In genomic region chr1:147098338-147098973, GRCh38 we compare ENCODE assay signal across 8 cellular contexts.
A peak's percentile ranks its signal among the peaks of the same experiment; 100 is the strongest.
DNase-seq lines count a peak whose midpoint lies in the region; FAIRE-seq and TF ChIP-seq lines count a peak whose summit lies in the region.
"Not testable (repeated sequence)": the region's sequence is repeated elsewhere in the genome, so short reads cannot be mapped to it uniquely, and the experiment has no call there.

No MANE protein-coding gene starts in this region.

- H2BK5ac ChIP-seq in H1 (ENCODE audit: low read depth, low read length): not testable (repeated sequence)

- not testable (repeated sequence) for H4K91ac ChIP-seq in H1 (replicated peaks; ENCODE audit: insufficient read length, low read length)

- not testable (repeated sequence) for TF ChIP-seq EP300 in H1 (IDR thresholded peaks at IDR 0.05; ENCODE audit: borderline replicate concordance in 1 of 2, low read depth in 2 of 2, low read length in 2 of 2)

- H3K79me1 ChIP-seq in H1 (ENCODE audit: low read depth, low read length): not testable (repeated sequence)

- H3K18ac ChIP-seq in H1 (ENCODE audit: extremely low read depth, low read length): not testable (repeated sequence)

- H3K9me2 ChIP-seq in MM.1S (replicated peaks; ENCODE audit: insufficient read depth, low read length): not testable (repeated sequence)

- not testable (repeated sequence) for H4K20me1 ChIP-seq in MM.1S (ENCODE audit: insufficient read depth, low read length); OCI-LY3 (ENCODE audit: insufficient read depth, low read length); H1 (replicated peaks in 1 of 2; ENCODE audit: control insufficient read depth in 1 of 2, insufficient read depth in 2 of 2, low read length in 2 of 2); keratinocyte (ENCODE audit: control insufficient read depth, extremely low read depth, insufficient read depth, low read length)

- not testable (repeated sequence) for H3K4me1 Mint-ChIP-seq in progenitor cell of endocrine pancreas (ENCODE audit: low read depth)

- H3K36me3 ChIP-seq in MM.1S (replicated peaks; ENCODE audit: insufficient read depth, low read length); OCI-LY3 (replicated peaks; ENCODE audit: low read depth, low read length); H1 (ENCODE audit: control insufficient read depth in 2 of 4, insufficient read depth in 4 of 4, low read length in 3 of 4); keratinocyte (ENCODE audit: control insufficient read depth in 2 of 2, extremely low read depth in 1 of 2, insufficient read depth in 2 of 2, low read length in 2 of 2): not testable (repeated sequence)

- not testable (repeated sequence) for H2BK20ac ChIP-seq in H1 (ENCODE audit: low read length)

- WGBS in H1 (ENCODE audit: extremely low coverage in 1 of 2, insufficient coverage in 1 of 2, insufficient read length in 1 of 2, insufficient replicate concordance in 2 of 2, low coverage in 1 of 2, low lambda C conversion rate in 2 of 2, missing lambda C conversion rate in 1 of 2), 2 experiments: 73% methylated on average over 11 of the region's 11 CpGs; no CpG with 5 or more reads in 1 of the 2 experiments

- H3K27me3 ChIP-seq in MM.1S (replicated peaks; ENCODE audit: insufficient read depth, low read length); OCI-LY3 (ENCODE audit: low read depth, low read length); H1 (replicated peaks in 1 of 4; ENCODE audit: control insufficient read depth in 3 of 4, extremely low read depth in 1 of 4, insufficient read depth in 3 of 4, low read length in 3 of 4); keratinocyte (ENCODE audit: control insufficient read depth, extremely low read depth, insufficient read depth, low read length): not testable (repeated sequence)

- not testable (repeated sequence) for H3K4me3 ChIP-seq in AG10803 (ENCODE audit: low read length); GM12865 (ENCODE audit: low read depth, low read length); MM.1S (ENCODE audit: low read length); OCI-LY3 (ENCODE audit: low read length); H1 (ENCODE audit: extremely low read depth in 1 of 4, insufficient read depth in 2 of 4, low read depth in 3 of 4, low read length in 4 of 4); keratinocyte (ENCODE audit: control insufficient read depth in 2 of 3, extremely low read depth in 1 of 3, insufficient read depth in 2 of 3, low read depth in 1 of 3, low read length in 3 of 3)

- H3K9ac ChIP-seq in MM.1S (ENCODE audit: low read length); OCI-LY3 (ENCODE audit: low read length); H1 (replicated peaks in 1 of 4; ENCODE audit: extremely low read depth in 1 of 4, low read depth in 3 of 4, low read length in 3 of 4); keratinocyte (ENCODE audit: control insufficient read depth, extremely low read depth, insufficient read depth, low read length): not testable (repeated sequence)

- H3K4ac ChIP-seq in H1 (replicated peaks; ENCODE audit: insufficient read length, low read depth, low read length): not testable (repeated sequence)

- not testable (repeated sequence) for H3F3A ChIP-seq in MM.1S (ENCODE audit: insufficient read depth, low read length)

- not testable (repeated sequence) for H3K27ac Mint-ChIP-seq in progenitor cell of endocrine pancreas

- peak; percentile 48 for TF ChIP-seq CTCF in AG10803 (conservative IDR thresholded peaks at IDR 0.05; ENCODE audit: low read length)
- TF ChIP-seq CTCF in GM12865 (IDR thresholded peaks at IDR 0.05; ENCODE audit: insufficient read depth, low read depth, low read length, missing control alignments): peak; percentile 46
- peak; percentile 45 for TF ChIP-seq CTCF in MM.1S (IDR thresholded peaks at IDR 0.05; ENCODE audit: low read length)
- TF ChIP-seq CTCF in OCI-LY3 (IDR thresholded peaks at IDR 0.05; ENCODE audit: low read depth, low read length): peak; percentile 50
- peak; percentile 40 to 59 (median 50) for TF ChIP-seq CTCF in H1 (IDR thresholded peaks at IDR 0.05; ENCODE audit: control extremely low read depth in 1 of 3, insufficient read depth in 1 of 3, low read depth in 1 of 3, low read length in 3 of 3)
- peak; percentile 31 to 46 (median 40) for TF ChIP-seq CTCF in keratinocyte (optimal IDR thresholded peaks at IDR 0.05 in 1 of 3, IDR thresholded peaks at IDR 0.05 in 1 of 3, conservative IDR thresholded peaks at IDR 0.05 in 1 of 3; ENCODE audit: extremely low read depth in 1 of 3, insufficient read depth in 2 of 3, low read length in 3 of 3)
- TF ChIP-seq CTCF in progenitor cell of endocrine pancreas (IDR thresholded peaks at IDR 0.05; ENCODE audit: unreplicated experiment): peak; percentile 44

- not testable (repeated sequence) for H3K9me3 Mint-ChIP-seq in progenitor cell of endocrine pancreas (ENCODE audit: low read depth)

- TF ChIP-seq POLR2A in H1 (IDR thresholded peaks at IDR 0.05; ENCODE audit: control extremely low read depth in 1 of 2, low read depth in 2 of 2, low read length in 2 of 2): not testable (repeated sequence)

- not testable (repeated sequence) for H2BK15ac ChIP-seq in H1 (ENCODE audit: low read length)

- not testable (repeated sequence) for H3K14ac ChIP-seq in H1 (ENCODE audit: insufficient read length)

- not testable (repeated sequence) for H3K56ac ChIP-seq in H1 (replicated peaks; ENCODE audit: insufficient read length, low read depth, low read length)

- not testable (repeated sequence) for FAIRE-seq in H1 (lab: Jason Lieb, UNC); keratinocyte (lab: Jason Lieb, UNC)

- not testable (repeated sequence) for H3K23me2 ChIP-seq in H1 (ENCODE audit: low read depth, low read length)

- not testable (repeated sequence) for H3K23ac ChIP-seq in H1 (ENCODE audit: insufficient read length)

- CTCF ChIA-PET in H1 (lab: Charles Lee; ENCODE audit: partially characterized antibody): interaction anchor here (1.9 to 2.1 kb wide), 2 partner anchors 10 to 14 kb away, joined by 4 to 7 read pairs; no protein-coding TSS in a partner anchor

- H3K36me3 Mint-ChIP-seq in progenitor cell of endocrine pancreas (ENCODE audit: insufficient read depth): not testable (repeated sequence)

- H3K9me1 ChIP-seq in keratinocyte (ENCODE audit: control insufficient read depth, extremely low read depth, insufficient read depth, low read length): not testable (repeated sequence)

- not testable (repeated sequence) for H3K4me2 ChIP-seq in MM.1S (ENCODE audit: low read depth, low read length); OCI-LY3 (ENCODE audit: low read length); H1 (ENCODE audit: insufficient read depth in 1 of 2, low read depth in 2 of 2, low read length in 2 of 2); keratinocyte (ENCODE audit: control insufficient read depth, extremely low read depth, insufficient read depth, low read depth, low read length)

- DNase-seq in AG10803 (ENCODE audit: low read depth) (peak; percentile 16), GM12865 (ENCODE audit: low read depth) (peak; percentile 21), MM.1S (peak; percentile 50), H1 (ENCODE audit: low read depth in 1 of 2, low spot score in 2 of 2) (peak in 1 of 2 experiments; percentile 79)
- DNase-seq in activated CD4-positive, alpha-beta T cell treated with anti-CD3 and anti-CD28 coated beads for 48 hours: peak; percentile 28
- not testable (repeated sequence) for DNase-seq in keratinocyte (ENCODE audit: low read depth, low spot score); progenitor cell of endocrine pancreas (ENCODE audit: low spot score, unreplicated experiment)

- H2BK120ac ChIP-seq in H1 (replicated peaks; ENCODE audit: low read depth, low read length): not testable (repeated sequence)

- not testable (repeated sequence) for H3K4me3 Mint-ChIP-seq in progenitor cell of endocrine pancreas (ENCODE audit: low read depth)

- H2AFZ ChIP-seq in MM.1S (ENCODE audit: low read length); OCI-LY3 (ENCODE audit: low read depth, low read length); H1 (ENCODE audit: low read length); keratinocyte (ENCODE audit: control insufficient read depth, low read length): not testable (repeated sequence)

- not testable (repeated sequence) for H4K8ac ChIP-seq in H1 (ENCODE audit: extremely low read depth, insufficient read depth, low read length)

- POLR2A ChIA-PET in H1 (lab: Charles Lee; ENCODE audit: partially characterized antibody): interaction anchor here (7.4 kb wide), 1 partner anchor 14 kb away, joined by 47 read pairs; no protein-coding TSS in a partner anchor

- not testable (repeated sequence) for H4K5ac ChIP-seq in H1 (ENCODE audit: insufficient read length, low read depth, low read length)

- not testable (repeated sequence) for H3K79me2 ChIP-seq in MM.1S (ENCODE audit: low read length); OCI-LY3 (ENCODE audit: low read length); H1 (ENCODE audit: control insufficient read depth in 1 of 2, insufficient read depth in 2 of 2, low read length in 2 of 2); keratinocyte (ENCODE audit: control insufficient read depth, insufficient read depth, low read length)

- not testable (repeated sequence) for H3K4me1 ChIP-seq in MM.1S (ENCODE audit: low read length); OCI-LY3 (ENCODE audit: low read length); H1 (replicated peaks in 1 of 4; ENCODE audit: control insufficient read depth in 3 of 4, insufficient read depth in 4 of 4, low read length in 3 of 4); keratinocyte (ENCODE audit: control insufficient read depth, extremely low read depth, insufficient read depth, low read length)

- peak; percentile 63 to 68 for TF ChIP-seq RAD21 in H1 (IDR thresholded peaks at IDR 0.05 in 1 of 2, conservative IDR thresholded peaks at IDR 0.05 in 1 of 2; ENCODE audit: low read depth in 2 of 2, low read length in 2 of 2)

- not testable (repeated sequence) for H2BK12ac ChIP-seq in H1 (ENCODE audit: low read depth, low read length)

- not testable (repeated sequence) for H2AK5ac ChIP-seq in H1 (ENCODE audit: low read depth, low read length)

- dilution Hi-C loops in keratinocyte (cut with MboI; ENCODE audit: extremely low pct_ligation_motif_present, low sequenced_read_pairs): not testable (repeated sequence)

- H3K27me3 Mint-ChIP-seq in progenitor cell of endocrine pancreas: not testable (repeated sequence)

- not testable (repeated sequence) for H3K27ac ChIP-seq in MM.1S (ENCODE audit: low read length); OCI-LY3 (ENCODE audit: low read length); H1 (ENCODE audit: low read depth, low read length); keratinocyte (ENCODE audit: control insufficient read depth, insufficient read depth, low read length)

- H3K9me3 ChIP-seq in MM.1S (replicated peaks; ENCODE audit: insufficient read depth, low read length); OCI-LY3 (ENCODE audit: insufficient read depth, low read length); H1 (ENCODE audit: insufficient read depth in 2 of 2, low read depth in 1 of 2, low read length in 1 of 2); keratinocyte (ENCODE audit: control insufficient read depth, low read depth, low read length): not testable (repeated sequence)
